8 cellular contexts compared by ENCODE assay signal in genomic region chr7:22855049-22855392, GRCh38. TPM values are rescaled to one million over a fixed set of nuclear protein-coding genes. Genes with fewer than 3 reads are reported as not detected.
DNase-seq lines count a peak whose midpoint lies in the region; ATAC-seq and TF ChIP-seq lines count a peak whose summit lies in the region.

No MANE protein-coding gene starts in this region.

- H3K9me3 ChIP-seq in duodenal mucosa (ENCODE audit: control insufficient read depth in 1 of 2, low read length in 2 of 2) (no peaks in the 10 kb centered on the region), parathyroid adenoma (ENCODE audit: control insufficient read depth, low read length) (no peaks in the 10 kb centered on the region)

- H3K79me2 ChIP-seq in parathyroid adenoma: no peaks in the 10 kb centered on the region

- H3K9ac ChIP-seq in duodenal mucosa (ENCODE audit: low read depth in 1 of 2, low read length in 2 of 2) (peak overlapping the region; percentile 78 to 84), parathyroid adenoma (no peak overlapping the region)

- TF ChIP-seq CTCF in parathyroid adenoma (IDR thresholded peaks at IDR 0.05): no peak

- peak overlapping the region; percentile 96 for H2AFZ ChIP-seq in parathyroid adenoma

- H3K4me1 Mint-ChIP-seq in IgD-negative memory B cell: peaks cover 31 to 41% (median 37%) of the 10 kb centered on the region in 3 donors

- no peaks in the 10 kb centered on the region for H3K9me3 Mint-ChIP-seq in IgD-negative memory B cell

- H3K36me3 ChIP-seq in duodenal mucosa (ENCODE audit: control insufficient read depth in 1 of 2, insufficient read depth in 2 of 2, low read length in 2 of 2): peaks cover 0 to 7% of the 10 kb centered on the region in 2 donors
- no peaks in the 10 kb centered on the region for H3K36me3 ChIP-seq in parathyroid adenoma (ENCODE audit: control insufficient read depth, insufficient read depth, low read length)

- H3K4me3 ChIP-seq in duodenal mucosa (ENCODE audit: low read depth in 1 of 2, low read length in 2 of 2) (peak overlapping the region; percentile 84 to 88), parathyroid adenoma (ENCODE audit: low read depth, low read length) (peak overlapping the region; percentile 91)

- DNase-seq in NCI-H146 (lab: John Stamatoyannopoulos, UW) (no peak), NCI-H2107 treated with DMSO at 0.1 percent for 48 hours (lab: John Stamatoyannopoulos, UW; ENCODE audit: unreplicated experiment) (no peak)

- H3K27me3 Mint-ChIP-seq in IgD-negative memory B cell: peaks cover 2% of the 10 kb centered on the region

- H3K4me1 ChIP-seq in duodenal mucosa (ENCODE audit: control insufficient read depth in 1 of 2, insufficient read depth in 2 of 2, low read length in 2 of 2) (peaks cover 0 to 13% of the 10 kb centered on the region in 2 donors), parathyroid adenoma (no peaks in the 10 kb centered on the region)

- H3K4me2 ChIP-seq in parathyroid adenoma (ENCODE audit: low read length): peak overlapping the region; percentile 85

- no peaks in the 10 kb centered on the region for H3K27me3 ChIP-seq in duodenal mucosa (ENCODE audit: control insufficient read depth in 1 of 2, insufficient read depth in 2 of 2, low read length in 2 of 2)
- no peaks in the 10 kb centered on the region for H3K27me3 ChIP-seq in parathyroid adenoma (ENCODE audit: control insufficient read depth, insufficient read depth, low read length)

- ATAC-seq in GM18502 (IDR thresholded peaks at IDR 0.05; ENCODE audit: poor library complexity, unreplicated experiment) (peak; percentile 12), GM21423 (IDR thresholded peaks at IDR 0.05; ENCODE audit: unreplicated experiment) (no peak), HG03565 (IDR thresholded peaks at IDR 0.05; ENCODE audit: unreplicated experiment) (no peak)

- H3K27ac ChIP-seq in duodenal mucosa (ENCODE audit: low read depth, low read length) (no peak overlapping the region), parathyroid adenoma (peak overlapping the region; percentile 6)

- H3K36me3 Mint-ChIP-seq in IgD-negative memory B cell: peaks cover 6% of the 10 kb centered on the region

- peak overlapping the region; percentile 86 to 99 (median 94) for H3K4me3 Mint-ChIP-seq in IgD-negative memory B cell

- H3K27ac Mint-ChIP-seq in IgD-negative memory B cell: peak overlapping the region; percentile 76 to 94 (median 93)

RNA-seq across cellular contexts. Expression of gene TOMM7, which starts 32.4 kb away (rescaled TPM):
- 479 TPM for polyA plus RNA-seq in IgD-negative memory B cell
